In genomic region chr3:170256597-170256996, GRCh38 we compare ENCODE assay signal across 13 cellular contexts.
"Had no signal": no experiment of that assay in that cellular context is flagged by ENCODE, and none has a peak within 500 bp of the region (broad histone marks: within the 10 kb centered on the region; RNA-seq: fewer than 3 reads in every experiment).

No MANE protein-coding gene starts in this region.

- H3K27me3 ChIP-seq: esophagus muscularis mucosa, pancreas, tibial artery, vagina had no signal

- H3K4me1 Mint-ChIP-seq: mesothelial cell of epicardium had no signal

- H3K36me3 ChIP-seq: pancreas had no signal

- H3K4me3 ChIP-seq: esophagus muscularis mucosa, lower lobe of right lung, pancreas, tibial artery, vagina had no signal

- H3K4me1 ChIP-seq: esophagus muscularis mucosa, lower lobe of right lung, pancreas, tibial artery, vagina had no signal

- H3K27ac ChIP-seq: esophagus muscularis mucosa, lower lobe of right lung, pancreas, tibial artery, vagina had no signal

- FAIRE-seq: colon, pancreas had no signal

- ATAC-seq: left cardiac atrium, lower lobe of right lung, pancreas had no signal

- H3K27ac Mint-ChIP-seq: mesothelial cell of epicardium; T-helper 1 cell treated with Interleukin-12 subunit alpha and Interleukin-12 subunit beta and Interleukin-4 antibody, amounts not matched to agents 30 μg/mL and 1 μg/mL, for 36 hours had no signal

- H3K9me3 ChIP-seq: esophagus muscularis mucosa, lower lobe of right lung, pancreas, vagina had no signal

- H3K4me3 Mint-ChIP-seq: mesothelial cell of epicardium; T-helper 1 cell treated with Interleukin-12 subunit alpha and Interleukin-12 subunit beta and Interleukin-4 antibody, amounts not matched to agents 30 μg/mL and 1 μg/mL, for 36 hours had no signal

- DNase-seq: activated CD8-positive, alpha-beta memory T cell treated with anti-CD3 and anti-CD28 coated beads, Interleukin-2, amount 50 U/mL, for 4 hours; activated effector memory CD4-positive, alpha-beta T cell treated with Interleukin-2 at 50 U/mL for 16 hours; glutamatergic neuron; left cardiac atrium; lower lobe of right lung; pancreas; stimulated activated CD4-positive, alpha-beta T cell treated with anti-CD3 and anti-CD28 coated beads, Interleukin-4, amount 100 ng/mL, for 1 hour; tibial artery had no signal
